Comparison of ENCODE assay signal across 8 cellular contexts in genomic region chr15:23648920-23649515, GRCh38. TPM values are rescaled to one million over a fixed set of nuclear protein-coding genes. Genes with fewer than 3 reads are reported as not detected.
DNase-seq lines count a peak whose midpoint lies in the region; ATAC-seq and TF ChIP-seq lines count a peak whose summit lies in the region.

No MANE protein-coding gene starts in this region.

- no peak overlapping the region for H3K4me3 Mint-ChIP-seq in CD4-positive, alpha-beta T cell
- no peak overlapping the region for H3K4me3 Mint-ChIP-seq in HFFc6
- no peak overlapping the region for H3K4me3 Mint-ChIP-seq in activated naive CD8-positive, alpha-beta T cell treated with anti-CD3 and anti-CD28 coated beads, Interleukin-2, amount 50 U/mL, for 24 hours

- H3K9me3 Mint-ChIP-seq in CD4-positive, alpha-beta T cell, result no peaks in the 10 kb centered on the region
- peaks cover 4% of the 10 kb centered on the region; the same call in 1 of the 2 replicates for H3K9me3 Mint-ChIP-seq in HFFc6
- H3K9me3 Mint-ChIP-seq in activated naive CD8-positive, alpha-beta T cell treated with anti-CD3 and anti-CD28 coated beads, Interleukin-2, amount 50 U/mL, for 24 hours, result no peaks in the 10 kb centered on the region

- CTCF ChIA-PET in CD4-positive, alpha-beta T cell (lab: Charles Lee), result no interaction called here

- no peak overlapping the region for H3K27ac ChIP-seq in CD4-positive, alpha-beta T cell (ENCODE audit: low read depth, low read length)

- POLR2A ChIA-PET in CD4-positive, alpha-beta T cell (lab: Charles Lee), result no interaction called here

- no peak overlapping the region for H3K27ac Mint-ChIP-seq in CD4-positive, alpha-beta T cell
- no peak overlapping the region for H3K27ac Mint-ChIP-seq in HFFc6
- no peak overlapping the region for H3K27ac Mint-ChIP-seq in activated naive CD8-positive, alpha-beta T cell treated with anti-CD3 and anti-CD28 coated beads, Interleukin-2, amount 50 U/mL, for 24 hours

- no peak for ATAC-seq in CD4-positive, alpha-beta T cell (ENCODE audit: poor library complexity)
- ATAC-seq in activated naive CD8-positive, alpha-beta T cell treated with anti-CD3 and anti-CD28 coated beads, Interleukin-2, amount 50 U/mL, for 24 hours, result no peak
- ATAC-seq in left lobe of liver, result peak; percentile 41
- ATAC-seq in HG02884 (IDR thresholded peaks at IDR 0.05; ENCODE audit: unreplicated experiment), result no peak
- ATAC-seq in GM21526 (IDR thresholded peaks at IDR 0.05; ENCODE audit: low FRiP score, unreplicated experiment), result no peak
- ATAC-seq in HG03097 (IDR thresholded peaks at IDR 0.05; ENCODE audit: low FRiP score, unreplicated experiment), result no peak
- ATAC-seq in GM21737 (IDR thresholded peaks at IDR 0.05; ENCODE audit: unreplicated experiment), result no peak

- TF ChIP-seq CTCF in CD4-positive, alpha-beta T cell (IDR thresholded peaks at IDR 0.05), result peak; percentile 27
- peak; percentile 75 for TF ChIP-seq CTCF in HFFc6 (IDR thresholded peaks at IDR 0.05)

- intact Hi-C loops in CD4-positive, alpha-beta T cell (cut with DNase I, micrococcal nuclease), result loop anchor here in 1 of 2 experiments (2.0 kb wide), 1 partner anchor 1852 kb away; no protein-coding TSS in a partner anchor

- H3K27me3 ChIP-seq in CD4-positive, alpha-beta T cell (ENCODE audit: control insufficient read depth, insufficient read depth, low read length), result peaks cover 7% of the 10 kb centered on the region

- H3K9me3 ChIP-seq in CD4-positive, alpha-beta T cell (ENCODE audit: control insufficient read depth, low read length), result no peaks in the 10 kb centered on the region

- peaks cover 13% of the 10 kb centered on the region for H3K27me3 Mint-ChIP-seq in CD4-positive, alpha-beta T cell
- no peaks in the 10 kb centered on the region for H3K27me3 Mint-ChIP-seq in HFFc6 (ENCODE audit: insufficient read depth)
- peaks cover 6% of the 10 kb centered on the region for H3K27me3 Mint-ChIP-seq in activated naive CD8-positive, alpha-beta T cell treated with anti-CD3 and anti-CD28 coated beads, Interleukin-2, amount 50 U/mL, for 24 hours

- no peaks in the 10 kb centered on the region for H3K36me3 Mint-ChIP-seq in CD4-positive, alpha-beta T cell (ENCODE audit: low read depth)
- no peaks in the 10 kb centered on the region for H3K36me3 Mint-ChIP-seq in HFFc6 (ENCODE audit: low read depth)
- no peaks in the 10 kb centered on the region for H3K36me3 Mint-ChIP-seq in activated naive CD8-positive, alpha-beta T cell treated with anti-CD3 and anti-CD28 coated beads, Interleukin-2, amount 50 U/mL, for 24 hours (ENCODE audit: low read depth)

- peak in 2 of 10 experiments; percentile 19 to 37 for DNase-seq in CD4-positive, alpha-beta T cell
- DNase-seq in HFFc6 (no peak), left lobe of liver (ENCODE audit: low spot score) (no peak)
- DNase-seq in activated naive CD8-positive, alpha-beta T cell treated with anti-CD3 and anti-CD28 coated beads, Interleukin-2, amount 50 U/mL, for 24 hours, result peak; percentile 45

- H3K4me1 Mint-ChIP-seq in CD4-positive, alpha-beta T cell (ENCODE audit: low read depth), result no peaks in the 10 kb centered on the region
- H3K4me1 Mint-ChIP-seq in HFFc6 (ENCODE audit: low read depth), result no peaks in the 10 kb centered on the region
- no peaks in the 10 kb centered on the region for H3K4me1 Mint-ChIP-seq in activated naive CD8-positive, alpha-beta T cell treated with anti-CD3 and anti-CD28 coated beads, Interleukin-2, amount 50 U/mL, for 24 hours

RNA-seq across cellular contexts. Expression of gene MAGEL2, which starts 1.4 kb away (rescaled TPM):
- not detected for total RNA-seq in CD4-positive, alpha-beta T cell
- total RNA-seq in HFFc6 (2021; fragmentation: NEBNext Ultra II Directional; extraction: Animal tissue kit (Norgen Biotek cat#: 25700)), result under 1 TPM in 2 of 6 experiments, not detected in 4; 0.08 to 0.11 TPM
- not detected for total RNA-seq in left lobe of liver

RNA-seq across cellular contexts. Expression of gene NDN, which starts 38.1 kb away (rescaled TPM):
- total RNA-seq in CD4-positive, alpha-beta T cell, result not detected
- total RNA-seq in HFFc6 (2021; fragmentation: NEBNext Ultra II Directional; extraction: Animal tissue kit (Norgen Biotek cat#: 25700)), result not detected
- 2.9 TPM for total RNA-seq in left lobe of liver
